In the genomic region with DNA sequence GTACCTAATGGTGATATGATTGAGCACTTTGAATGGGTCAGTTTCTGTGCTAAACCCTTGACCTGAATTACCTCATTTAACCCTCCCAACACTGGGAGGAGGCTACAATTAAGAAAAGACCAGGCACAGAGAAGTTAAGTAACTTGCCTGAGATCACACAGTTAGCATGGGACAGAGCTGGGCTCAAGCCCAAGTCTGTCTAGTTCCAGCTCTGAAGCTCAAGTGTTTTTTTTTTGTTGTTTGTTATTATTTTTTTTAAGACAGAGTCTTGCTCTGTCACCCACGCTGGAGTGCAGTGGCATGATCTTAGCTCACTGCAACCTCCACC, we compare ENCODE assay signal across 21 cellular contexts. TPM values are rescaled to one million over a fixed set of nuclear protein-coding genes. Genes with fewer than 3 reads are reported as not detected.
A peak's percentile ranks its signal among the peaks of the same experiment; 100 is the strongest.
DNase-seq lines count a peak whose midpoint lies in the region; ATAC-seq and TF ChIP-seq lines count a peak whose summit lies in the region.
"Had no signal": no experiment of that assay in that cellular context is flagged by ENCODE, and none has a peak within 500 bp of the region (broad histone marks: within the 10 kb centered on the region; RNA-seq: fewer than 3 reads in every experiment).

No MANE protein-coding gene starts in this region.

- H3K36me3 Mint-ChIP-seq in activated T-helper 1 cell treated with anti-CD3 and anti-CD28 coated beads, Interleukin-12 subunit alpha, Interleukin-12 subunit beta, Interleukin-2, Interleukin-4 antibody, amounts not matched to agents 30 ng/mL and 10 ng/mL and 1 ng/mL, durations not matched to agents 14 hours and 24 hours and 36 hours (ENCODE audit: low read depth): peaks cover 5% of the 10 kb centered on the region

- H2AFZ ChIP-seq in IMR-90 (replicated peaks; ENCODE audit: low read length, poor library complexity): no peak overlapping the region
- H2AFZ ChIP-seq: hepatocyte had no signal

- peak overlapping the region; percentile 34; the same call in 1 of the 2 replicates for H2BK20ac ChIP-seq in IMR-90 (ENCODE audit: low read depth, low read length)

- CTCF ChIA-PET in IMR-90 (lab: Yijun Ruan, JAX): interaction anchor here (1.0 kb wide), 1 partner anchor 119 kb away, joined by 3 read pairs; no protein-coding TSS in a partner anchor

- no peak overlapping the region for H2BK120ac ChIP-seq in IMR-90 (ENCODE audit: low read depth, low read length)

- no TSS peak for BruUV-seq in IMR-90 (replicated peaks; lab: Mats Ljungman, UMichigan)

- H3K56ac ChIP-seq in IMR-90 (ENCODE audit: extremely low read depth, insufficient read depth, low read length): no peak overlapping the region

- H3K4me3 Mint-ChIP-seq in activated T-helper 1 cell treated with anti-CD3 and anti-CD28 coated beads, Interleukin-12 subunit alpha, Interleukin-12 subunit beta, Interleukin-2, Interleukin-4 antibody, amounts not matched to agents 30 ng/mL and 10 ng/mL and 1 ng/mL, durations not matched to agents 14 hours and 24 hours and 36 hours: peak overlapping the region; percentile 49
- H3K4me3 Mint-ChIP-seq: B cell; dendritic cell treated with granulocyte-macrophage colony-stimulating factor and Interleukin-4, amounts not matched to agents 40 ng/mL and 50 ng/mL, for 4 days; HFFc6 had no signal

- no peak overlapping the region for H3K4me3 ChIP-seq in BLaER1 treated with 17β-estradiol and CSF1 and Interleukin-3, amounts not matched to agents 10 nM and 100 nM
- H3K4me3 ChIP-seq in IMR-90 (ENCODE audit: insufficient read depth, low read depth, low read length) (no peak overlapping the region), muscle layer of colon (ENCODE audit: low read depth in 1 of 2, low read length in 2 of 2) (no peak overlapping the region), gastrocnemius medialis (no peak overlapping the region), H7 (ENCODE audit: insufficient read depth, low read depth, low read length) (no peak overlapping the region)
- H3K4me3 ChIP-seq: hepatocyte, lower lobe of right lung, right atrium auricular region had no signal

- intact Hi-C loops in IMR-90 (cut with micrococcal nuclease) (no loop called here), gastrocnemius medialis (cut with DNase I; ENCODE audit: low total_unique reads) (no loop called here)
- intact Hi-C loops in activated T-helper 1 cell treated with anti-CD3 and anti-CD28 coated beads, Interleukin-12 subunit alpha, Interleukin-12 subunit beta, Interleukin-2, Interleukin-4 antibody, amounts not matched to agents 30 ng/mL and 10 ng/mL and 1 ng/mL, durations not matched to agents 14 hours and 24 hours and 36 hours (cut with micrococcal nuclease): no loop called here

- peaks cover 8% of the 10 kb centered on the region; the same call in 1 of the 2 replicates for H3K9me1 ChIP-seq in IMR-90 (ENCODE audit: insufficient read depth, low read length)

- no peak overlapping the region for H3K27ac ChIP-seq in BLaER1 treated with 17β-estradiol and CSF1 and Interleukin-3, amounts not matched to agents 10 nM and 100 nM
- H3K27ac ChIP-seq in IMR-90 (ENCODE audit: insufficient read depth, low read length) (no peak overlapping the region), muscle layer of colon (ENCODE audit: low read depth, low read length) (peak overlapping the region; percentile 5), gastrocnemius medialis (no peak overlapping the region)
- H3K27ac ChIP-seq: hepatocyte, lower lobe of right lung, right atrium auricular region had no signal

- TF ChIP-seq POLR2A in IMR-90 (IDR thresholded peaks at IDR 0.05; ENCODE audit: low read depth, low read length) (no peak), gastrocnemius medialis (IDR thresholded peaks at IDR 0.05) (no peak)

- H3K9ac ChIP-seq in BLaER1 treated with 17β-estradiol and CSF1 and Interleukin-3, amounts not matched to agents 10 nM and 100 nM: no peak overlapping the region
- H3K9ac ChIP-seq in IMR-90 (ENCODE audit: low read depth, low read length) (no peak overlapping the region), muscle layer of colon (ENCODE audit: low read length) (no peak overlapping the region)

- H3K27me3 Mint-ChIP-seq in activated T-helper 1 cell treated with anti-CD3 and anti-CD28 coated beads, Interleukin-12 subunit alpha, Interleukin-12 subunit beta, Interleukin-2, Interleukin-4 antibody, amounts not matched to agents 30 ng/mL and 10 ng/mL and 1 ng/mL, durations not matched to agents 14 hours and 24 hours and 36 hours (ENCODE audit: insufficient read depth): no peaks in the 10 kb centered on the region
- H3K27me3 Mint-ChIP-seq: B cell; dendritic cell treated with granulocyte-macrophage colony-stimulating factor and Interleukin-4, amounts not matched to agents 40 ng/mL and 50 ng/mL, for 4 days had no signal

- no peak for ATAC-seq in IMR-90 (ENCODE audit: low read depth)
- no peak for ATAC-seq in gastrocnemius medialis
- ATAC-seq: lower lobe of right lung had no signal

- peak overlapping the region in 9 of 11 experiments; percentile 48 to 98 (median 96); a peak in 8 of 22 replicates for H3K4me2 ChIP-seq in BLaER1 treated with 17β-estradiol and CSF1 and Interleukin-3, amounts not matched to agents 10 nM and 100 nM
- H3K4me2 ChIP-seq in IMR-90 (ENCODE audit: low read depth, low read length): no peak overlapping the region
- H3K4me2 ChIP-seq: hepatocyte had no signal

- DNase-seq in IMR-90: no peak
- DNase-seq in activated T-helper 1 cell treated with anti-CD3 and anti-CD28 coated beads, Interleukin-12 subunit alpha, Interleukin-12 subunit beta, Interleukin-2, Interleukin-4 antibody, amounts not matched to agents 30 ng/mL and 10 ng/mL and 1 ng/mL, durations not matched to agents 14 hours and 24 hours and 36 hours (ENCODE audit: low spot score): no peak
- no peak for DNase-seq in gastrocnemius medialis
- no peak for DNase-seq in hepatic stellate cell (ENCODE audit: low spot score)
- no peak for DNase-seq in OCI-M1 (lab: John Stamatoyannopoulos, UW)
- no peak for DNase-seq in H7
- DNase-seq: activated CD4-positive, CD25-positive, alpha-beta regulatory T cell; activated effector memory CD4-positive, alpha-beta T cell treated with Interleukin-2 at 50 U/mL for 16 hours; HFFc6; islet precursor cell; lower lobe of right lung; NCI-H1694; NCI-H774; stimulated activated CD4-positive, alpha-beta T cell treated with anti-CD3 and anti-CD28 coated beads, Interleukin-15, amount 100 ng/mL, for 24 hours; substantia nigra had no signal

- in situ Hi-C loops in IMR-90 (cut with MboI; ENCODE audit: low sequenced_read_pairs) (no loop called here), gastrocnemius medialis (cut with MboI; ENCODE audit: low sequenced_read_pairs in 4 of 4) (no loop called here)

- H3K4me1 Mint-ChIP-seq in activated T-helper 1 cell treated with anti-CD3 and anti-CD28 coated beads, Interleukin-12 subunit alpha, Interleukin-12 subunit beta, Interleukin-2, Interleukin-4 antibody, amounts not matched to agents 30 ng/mL and 10 ng/mL and 1 ng/mL, durations not matched to agents 14 hours and 24 hours and 36 hours (ENCODE audit: low read depth): peaks cover 50% of the 10 kb centered on the region

- peak overlapping the region; percentile 26; the same call in 1 of the 2 replicates for H4K5ac ChIP-seq in IMR-90 (ENCODE audit: low read depth, low read length)

- TF ChIP-seq CTCF in IMR-90 (conservative IDR thresholded peaks at IDR 0.05; ENCODE audit: low read depth, low read length) (no peak), gastrocnemius medialis (IDR thresholded peaks at IDR 0.05 in 4 of 5, conservative IDR thresholded peaks at IDR 0.05 in 1 of 5) (no peak)

- no peak overlapping the region for H4K91ac ChIP-seq in IMR-90 (ENCODE audit: insufficient read depth, low read depth, low read length)

- H3K23ac ChIP-seq in IMR-90 (ENCODE audit: low read depth, low read length): peak overlapping the region; percentile 64; the same call in 1 of the 2 replicates

- TF ChIP-seq RAD21 in IMR-90 (IDR thresholded peaks at IDR 0.05; ENCODE audit: low read length): no peak

- H3K27me3 ChIP-seq in BLaER1 treated with 17β-estradiol and CSF1 and Interleukin-3, amounts not matched to agents 10 nM and 100 nM: no peaks in the 10 kb centered on the region
- H3K27me3 ChIP-seq in IMR-90 (ENCODE audit: control insufficient read depth, insufficient read depth, low read length) (no peaks in the 10 kb centered on the region), muscle layer of colon (ENCODE audit: control insufficient read depth in 1 of 2, insufficient read depth in 2 of 2, low read length in 2 of 2) (no peaks in the 10 kb centered on the region), gastrocnemius medialis (peaks cover 3 to 10% (median 7%) of the 10 kb centered on the region in 3 donors), H7 (ENCODE audit: control insufficient read depth, insufficient read depth, low read length) (no peaks in the 10 kb centered on the region; the same call in 1 of the 2 replicates)
- H3K27me3 ChIP-seq: hepatocyte, right atrium auricular region had no signal

- no peak overlapping the region for H3K27ac Mint-ChIP-seq in activated T-helper 1 cell treated with anti-CD3 and anti-CD28 coated beads, Interleukin-12 subunit alpha, Interleukin-12 subunit beta, Interleukin-2, Interleukin-4 antibody, amounts not matched to agents 30 ng/mL and 10 ng/mL and 1 ng/mL, durations not matched to agents 14 hours and 24 hours and 36 hours
- H3K27ac Mint-ChIP-seq: B cell; dendritic cell treated with granulocyte-macrophage colony-stimulating factor and Interleukin-4, amounts not matched to agents 40 ng/mL and 50 ng/mL, for 4 days had no signal

- H3K4me1 ChIP-seq in BLaER1 treated with 17β-estradiol and CSF1 and Interleukin-3, amounts not matched to agents 10 nM and 100 nM: peaks cover 18 to 63% (median 45%) of the 10 kb centered on the region in 10 experiments
- H3K4me1 ChIP-seq in IMR-90 (ENCODE audit: control insufficient read depth, insufficient read depth, low read length): peaks cover 11% of the 10 kb centered on the region
- H3K4me1 ChIP-seq in muscle layer of colon (ENCODE audit: insufficient read depth, low read length): peaks cover 21% of the 10 kb centered on the region
- H3K4me1 ChIP-seq in gastrocnemius medialis: peaks cover 5 to 11% of the 10 kb centered on the region in 2 donors

- peak overlapping the region; percentile 76; the same call in 1 of the 2 replicates for H2AK5ac ChIP-seq in IMR-90 (ENCODE audit: low read depth, low read length)

- dilution Hi-C loops in IMR-90 (cut with HindIII; ENCODE audit: low sequenced_read_pairs, unreplicated experiment): no loop called here

- peak overlapping the region in 1 of 2 experiments; percentile 15; a peak in 2 of 4 replicates for H4K8ac ChIP-seq in IMR-90 (ENCODE audit: low read depth in 2 of 2, low read length in 2 of 2)

- no peaks in the 10 kb centered on the region for H3K9me3 ChIP-seq in BLaER1 treated with 17β-estradiol and CSF1 and Interleukin-3, amounts not matched to agents 10 nM and 100 nM (replicated peaks in 1 of 11)
- H3K9me3 ChIP-seq in IMR-90 (ENCODE audit: control insufficient read depth, insufficient read depth, low read length): no peaks in the 10 kb centered on the region
- no peaks in the 10 kb centered on the region for H3K9me3 ChIP-seq in muscle layer of colon (ENCODE audit: low read length)
- no peaks in the 10 kb centered on the region for H3K9me3 ChIP-seq in gastrocnemius medialis
- H3K9me3 ChIP-seq: lower lobe of right lung, right atrium auricular region had no signal

- peaks cover 0 to 63% (median 55%) of the 10 kb centered on the region in 11 experiments; a peak in 16 of 22 replicates for H3K36me3 ChIP-seq in BLaER1 treated with 17β-estradiol and CSF1 and Interleukin-3, amounts not matched to agents 10 nM and 100 nM
- H3K36me3 ChIP-seq in IMR-90 (ENCODE audit: control insufficient read depth, insufficient read depth, low read length) (no peaks in the 10 kb centered on the region), muscle layer of colon (ENCODE audit: insufficient read depth, low read length) (no peaks in the 10 kb centered on the region), gastrocnemius medialis (no peaks in the 10 kb centered on the region), H7 (replicated peaks; ENCODE audit: control insufficient read depth, insufficient read depth, low read length) (0 out of 2 replicates have a peak, but pooled peaks cover 3% of the 10 kb centered on the region)
- H3K36me3 ChIP-seq: lower lobe of right lung, right atrium auricular region had no signal

- H4K20me1 ChIP-seq in BLaER1 treated with 17β-estradiol and CSF1 and Interleukin-3, amounts not matched to agents 10 nM and 100 nM: peaks cover 0 to 80% (median 77%) of the 10 kb centered on the region in 11 experiments; a peak in 18 of 22 replicates
- peaks cover 5% of the 10 kb centered on the region; the same call in 1 of the 2 replicates for H4K20me1 ChIP-seq in IMR-90 (ENCODE audit: insufficient read depth, low read length)

- no peaks in the 10 kb centered on the region for H3K9me3 Mint-ChIP-seq in activated T-helper 1 cell treated with anti-CD3 and anti-CD28 coated beads, Interleukin-12 subunit alpha, Interleukin-12 subunit beta, Interleukin-2, Interleukin-4 antibody, amounts not matched to agents 30 ng/mL and 10 ng/mL and 1 ng/mL, durations not matched to agents 14 hours and 24 hours and 36 hours
- H3K9me3 Mint-ChIP-seq: dendritic cell treated with granulocyte-macrophage colony-stimulating factor and Interleukin-4, amounts not matched to agents 40 ng/mL and 50 ng/mL, for 4 days; HFFc6 had no signal

- H3K14ac ChIP-seq in IMR-90 (replicated peaks; ENCODE audit: low read depth, low read length): no peak overlapping the region

- no peak overlapping the region for H3K4ac ChIP-seq in IMR-90 (ENCODE audit: low read depth, low read length)

- POLR2A ChIA-PET in IMR-90 (lab: Charles Lee; ENCODE audit: unreplicated experiment): no interaction called here

- peaks cover 4 to 45% of the 10 kb centered on the region in 2 experiments; a peak in 2 of 4 replicates for H3K79me1 ChIP-seq in IMR-90 (ENCODE audit: low read depth in 1 of 2, low read length in 2 of 2)

- no peak overlapping the region for H2BK5ac ChIP-seq in IMR-90 (ENCODE audit: low read depth, low read length, poor library complexity, severe bottlenecking)

- H2AK9ac ChIP-seq in IMR-90 (replicated peaks; ENCODE audit: low read depth, low read length, poor library complexity): no peak overlapping the region

- H2BK15ac ChIP-seq in IMR-90 (ENCODE audit: low read depth, low read length): no peak overlapping the region

- no CpG with 5 or more reads among the region's 1 CpG for WGBS in IMR-90 (ENCODE audit: extremely low coverage in 2 of 2, insufficient read length in 1 of 2), 2 experiments

- no peak overlapping the region for H3K18ac ChIP-seq in IMR-90 (ENCODE audit: low read depth, low read length)

RNA-seq across cellular contexts. Expression of a gene that starts 4.0 kb away (rescaled TPM):
- total RNA-seq in IMR-90 (2012; rRNA removed): 20.4 and 23.1 TPM in 2 replicates
- 26.4 and 29.6 TPM in 2 replicates for polyA plus RNA-seq in IMR-90 (2012; rRNA removed)
- polyA plus RNA-seq in IMR-90 (2012; cell fraction: cytosol; rRNA removed): 19.3 and 28.9 TPM in 2 replicates
- 15.9 and 19.1 TPM in 2 replicates for polyA plus RNA-seq in IMR-90 (2012; cell fraction: nucleus; rRNA removed; ENCODE audit: low replicate concordance)
- total RNA-seq in activated T-helper 1 cell treated with anti-CD3 and anti-CD28 coated beads, Interleukin-12 subunit alpha, Interleukin-12 subunit beta, Interleukin-2, Interleukin-4 antibody, amounts not matched to agents 30 ng/mL and 10 ng/mL and 1 ng/mL, durations not matched to agents 14 hours and 24 hours and 36 hours: 11.0 and 12.4 TPM in 2 replicates
- total RNA-seq in gastrocnemius medialis: under 1 TPM in 1 of 4 donors, not detected in 3; 0.40 TPM
- total RNA-seq in H7 (2014; rRNA removed; shearing (Covaris generic)): 82.9 and 90.7 TPM in 2 replicates

RNA-seq across cellular contexts. Expression of a gene that starts 31.9 kb away (rescaled TPM):
- total RNA-seq in IMR-90 (2012; rRNA removed): 8.1 and 9.1 TPM in 2 replicates
- 12.5 and 13.5 TPM in 2 replicates for polyA plus RNA-seq in IMR-90 (2012; rRNA removed)
- polyA plus RNA-seq in IMR-90 (2012; cell fraction: cytosol; rRNA removed): 3.5 and 5.9 TPM in 2 replicates
- 42.9 and 80.9 TPM in 2 replicates for polyA plus RNA-seq in IMR-90 (2012; cell fraction: nucleus; rRNA removed; ENCODE audit: low replicate concordance)
- total RNA-seq in activated T-helper 1 cell treated with anti-CD3 and anti-CD28 coated beads, Interleukin-12 subunit alpha, Interleukin-12 subunit beta, Interleukin-2, Interleukin-4 antibody, amounts not matched to agents 30 ng/mL and 10 ng/mL and 1 ng/mL, durations not matched to agents 14 hours and 24 hours and 36 hours: 17.2 and 17.3 TPM in 2 replicates
- total RNA-seq in gastrocnemius medialis: 10 to 100 TPM in 1 of 4 donors, 1 to 10 TPM in 3; 8.2 to 10.8 (median 9.3) TPM
- total RNA-seq in H7 (2014; rRNA removed; shearing (Covaris generic)): 26.1 and 28.2 TPM in 2 replicates
